ENCODE assay signal across 15 cellular contexts in the genomic region with DNA sequence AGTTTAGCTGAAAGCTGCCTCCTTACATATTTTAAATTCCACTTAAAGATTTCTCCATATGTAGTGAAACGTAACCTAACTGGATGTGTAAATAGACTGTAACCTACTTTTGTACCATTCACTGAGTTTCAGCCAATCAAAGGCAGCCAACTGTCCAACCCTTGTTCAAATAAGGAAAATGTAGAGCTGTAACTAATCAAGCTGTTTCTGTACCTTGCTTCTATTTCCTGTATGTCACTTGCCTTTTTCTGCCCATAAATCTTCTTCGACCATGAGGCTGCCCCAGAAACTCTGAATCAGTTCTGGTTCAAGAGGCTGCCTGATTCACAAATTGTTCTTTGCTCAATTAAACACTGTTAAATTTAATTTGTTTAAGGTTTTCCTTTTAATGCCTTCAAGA. TPM values are rescaled to one million over a fixed set of nuclear protein-coding genes. Genes with fewer than 3 reads are reported as not detected.
DNase-seq lines count a peak whose midpoint lies in the region; ATAC-seq, FAIRE-seq and TF ChIP-seq lines count a peak whose summit lies in the region.
"Had no signal": no experiment of that assay in that cellular context is flagged by ENCODE, and none has a peak within 500 bp of the region (broad histone marks: within the 10 kb centered on the region; RNA-seq: fewer than 3 reads in every experiment).

No MANE protein-coding gene starts in this region.

- H3K4me1 ChIP-seq in K562 (replicated peaks in 1 of 2; ENCODE audit: control insufficient read depth in 2 of 2, insufficient read depth in 2 of 2, low read length in 2 of 2), result peaks cover 12 to 24% of the 10 kb centered on the region in 2 experiments; a peak in 4 of 5 replicates
- H3K4me1 ChIP-seq in mucosa of descending colon (ENCODE audit: low read depth), result peaks cover 5% of the 10 kb centered on the region
- H3K4me1 ChIP-seq in ovary (ENCODE audit: insufficient read depth), result peaks cover 4% of the 10 kb centered on the region

- H3K4me3 ChIP-seq in K562 (no peak overlapping the region), mucosa of descending colon (no peak overlapping the region), ovary (no peak overlapping the region)
- H3K4me3 ChIP-seq: coronary artery had no signal

- H3K27me3 ChIP-seq in K562 (ENCODE audit: control insufficient read depth in 2 of 2, insufficient read depth in 2 of 2, low read length in 2 of 2) (no peaks in the 10 kb centered on the region), ovary (no peaks in the 10 kb centered on the region)

- no peaks in the 10 kb centered on the region for H3K9me3 ChIP-seq in K562 (replicated peaks; ENCODE audit: control insufficient read depth, insufficient read depth, low read depth, low read length)
- H3K9me3 ChIP-seq in mucosa of descending colon, result no peaks in the 10 kb centered on the region
- no peaks in the 10 kb centered on the region for H3K9me3 ChIP-seq in ovary

- CTCF ChIA-PET in K562 (lab: Yijun Ruan, JAX; ENCODE audit: low intra/inter-chr PET ratio), result no interaction called here

- intact Hi-C loops in K562 (cut with micrococcal nuclease), result no loop called here
- intact Hi-C loops in mucosa of descending colon (cut with DNase I, micrococcal nuclease), result no loop called here
- intact Hi-C loops in ovary (cut with DNase I), result no loop called here

- TF ChIP-seq POLR2A in K562 (conservative IDR thresholded peaks at IDR 0.05), result no peak
- no peak for TF ChIP-seq POLR2A in ovary (IDR thresholded peaks at IDR 0.05)

- in situ Hi-C loops in K562 (cut with MboI), result no loop called here

- H3K79me2 ChIP-seq in K562 (ENCODE audit: control insufficient read depth, insufficient read depth, low read length), result no peaks in the 10 kb centered on the region

- H3K9ac ChIP-seq in K562 (ENCODE audit: insufficient read depth in 1 of 2, low read depth in 2 of 2, low read length in 2 of 2), result no peak overlapping the region

- peak; percentile 51 for FAIRE-seq in K562 (lab: Jason Lieb, UNC)

- peak overlapping the region; percentile 52 for H2AFZ ChIP-seq in K562 (ENCODE audit: low read depth, low read length)

- TF ChIP-seq RAD21 in K562 (CRISPR knock-in tag; conservative IDR thresholded peaks at IDR 0.05 in 1 of 2, IDR thresholded peaks at IDR 0.05 in 1 of 2), result no peak

- H3K27ac ChIP-seq in C4-2B (peak overlapping the region; percentile 25; the same call in 1 of the 2 replicates), K562 (ENCODE audit: extremely low read depth, low read depth, low read length) (no peak overlapping the region), ovary (no peak overlapping the region)
- H3K27ac ChIP-seq: coronary artery had no signal

- POLR2A ChIA-PET in K562 (lab: Yijun Ruan, JAX), result interaction anchor here (1.0 to 1.7 kb wide), 3 partner anchors 13 to 144 kb away, joined by 3 to 5 read pairs (median 3); a partner anchor contains a TSS

- H4K20me1 ChIP-seq in K562 (replicated peaks; ENCODE audit: control insufficient read depth, insufficient read depth, low read length), result no peaks in the 10 kb centered on the region

- H3K9me1 ChIP-seq in K562 (ENCODE audit: control insufficient read depth, insufficient read depth, low read length), result no peaks in the 10 kb centered on the region

- no peak overlapping the region for H3K4me2 ChIP-seq in K562 (ENCODE audit: insufficient read depth, low read length)

- H3K36me3 ChIP-seq in K562 (ENCODE audit: control insufficient read depth, insufficient read depth, low read length) (no peaks in the 10 kb centered on the region), mucosa of descending colon (ENCODE audit: low read depth) (no peaks in the 10 kb centered on the region), ovary (no peaks in the 10 kb centered on the region)

- peak; percentile 53 for DNase-seq in M059J (ENCODE audit: low read depth)
- no peak for DNase-seq in K562 (ENCODE audit: extremely low read depth in 1 of 4, low spot score in 3 of 4)
- DNase-seq in mucosa of descending colon, result peak in 1 of 3 donors; percentile 68
- no peak for DNase-seq in ovary
- no peak for DNase-seq in medulla oblongata (ENCODE audit: extremely low spot score)
- no peak for DNase-seq in H4 (ENCODE audit: low spot score)
- no peak for DNase-seq in effector CD8-positive, alpha-beta T cell (lab: John Stamatoyannopoulos, UW)
- DNase-seq: amniotic stem cell, midbrain had no signal

- ATAC-seq in K562, result peak; percentile 45
- peak; percentile 94 for ATAC-seq in mucosa of descending colon
- ATAC-seq: Panc1 had no signal

- no peak for TF ChIP-seq CTCF in C4-2B (conservative IDR thresholded peaks at IDR 0.05)
- no peak for TF ChIP-seq CTCF in K562 (IDR thresholded peaks at IDR 0.05 in 2 of 3, conservative IDR thresholded peaks at IDR 0.05 in 1 of 3; ENCODE audit: insufficient read depth in 2 of 3, low read depth in 1 of 3, low read length in 3 of 3)
- no peak for TF ChIP-seq CTCF in mucosa of descending colon (IDR thresholded peaks at IDR 0.05)
- no peak for TF ChIP-seq CTCF in ovary (IDR thresholded peaks at IDR 0.05)

- no TSS peak for BruUV-seq in K562 (replicated peaks; lab: Mats Ljungman, UMichigan)

- no peak for TF ChIP-seq EP300 in K562 (IDR thresholded peaks at IDR 0.05; ENCODE audit: low read length)
- no peak for TF ChIP-seq EP300 in ovary (IDR thresholded peaks at IDR 0.05)

- WGBS in K562 (ENCODE audit: insufficient coverage, low coverage, missing lambda C conversion rate), result 39% methylated on average over 2 of the region's 2 CpGs
- WGBS in ovary, 3 donors, result 85 to 91% (median 89%) methylated on average over 2 of the region's 2 CpGs

TF ChIP-seq in K562, 482 proteins besides CTCF, POLR2A, EP300 and RAD21 (continues in another document):
- TF ChIP-seq, protein P1, sequence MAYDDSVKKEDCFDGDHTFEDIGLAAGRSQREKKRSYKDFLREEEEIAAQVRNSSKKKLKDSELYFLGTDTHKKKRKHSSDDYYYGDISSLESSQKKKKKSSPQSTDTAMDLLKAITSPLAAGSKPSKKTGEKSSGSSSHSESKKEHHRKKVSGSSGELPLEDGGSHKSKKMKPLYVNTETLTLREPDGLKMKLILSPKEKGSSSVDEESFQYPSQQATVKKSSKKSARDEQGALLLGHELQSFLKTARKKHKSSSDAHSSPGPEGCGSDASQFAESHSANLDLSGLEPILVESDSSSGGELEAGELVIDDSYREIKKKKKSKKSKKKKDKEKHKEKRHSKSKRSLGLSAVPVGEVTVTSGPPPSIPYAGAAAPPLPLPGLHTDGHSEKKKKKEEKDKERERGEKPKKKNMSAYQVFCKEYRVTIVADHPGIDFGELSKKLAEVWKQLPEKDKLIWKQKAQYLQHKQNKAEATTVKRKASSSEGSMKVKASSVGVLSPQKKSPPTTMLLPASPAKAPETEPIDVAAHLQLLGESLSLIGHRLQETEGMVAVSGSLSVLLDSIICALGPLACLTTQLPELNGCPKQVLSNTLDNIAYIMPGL (CRISPR knock-in tag; IDR thresholded peaks at IDR 0.05), result no peak

RNA-seq across cellular contexts. Expression of a gene that starts 6.3 kb away (rescaled TPM):
- total RNA-seq in M059J (2014; rRNA removed; shearing (Covaris generic)), result 3.0 and 4.0 TPM in 2 replicates
- 10.1 and 17.6 TPM in 2 replicates for total RNA-seq in K562 (2011; cell fraction: chromatin; rRNA removed; ENCODE audit: low replicate concordance)
- total RNA-seq in K562 (2011; cell fraction: nucleolus; rRNA removed), result 12.9 and 14.5 TPM in 2 replicates
- 24.6 and 30.7 TPM in 2 replicates for total RNA-seq in K562 (2011; cell fraction: nucleoplasm; rRNA removed)
- total RNA-seq in K562 (2014; rRNA removed), result 5.3 and 6.0 TPM in 2 replicates
- 3.5 and 4.0 TPM in 2 replicates for total RNA-seq in K562 (2014; rRNA removed; fragmentation: Illumina TruSeq; extraction: Trizol)
- 3.4 and 4.5 TPM in 2 replicates for total RNA-seq in K562 (2015; rRNA removed; fragmentation: Illumina TruSeq; extraction: Trizol)
- 19.6 and 21.6 TPM in 2 replicates for total RNA-seq in K562 (2021)
- polyA plus RNA-seq in K562 (2011; rRNA removed), result 19.3 and 42.6 TPM in 2 replicates
- polyA plus RNA-seq in K562 (2011; cell fraction: cytosol; rRNA removed), result 26.8 and 32.0 TPM in 2 replicates
- 17.7 and 21.6 TPM in 2 replicates for polyA plus RNA-seq in K562 (2011; cell fraction: nucleus; rRNA removed)
- 16.4 and 25.4 TPM in 2 replicates for polyA plus RNA-seq in K562 (2012)
- 30.1 and 33.0 TPM in 2 replicates for polyA plus RNA-seq in K562 (2014; fragmentation: Illumina TruSeq; extraction: Trizol)
- polyA plus RNA-seq in K562 (2014; fragmentation: Nextera tagmentation; extraction: Ambion mirVana), result 1 to 10 TPM; 2.0 to 2.3 TPM
- polyA plus RNA-seq in K562 (2014; rRNA removed), result 10.1 and 10.6 TPM in 2 replicates
- 10.9 and 16.5 TPM in 2 replicates for polyA minus RNA-seq in K562 (2011; rRNA and poly(A)+ RNA removed)
- 22.9 and 23.3 TPM in 2 replicates for polyA minus RNA-seq in K562 (2011; cell fraction: cytosol; rRNA and poly(A)+ RNA removed)
- polyA minus RNA-seq in K562 (2011; cell fraction: nucleus; rRNA and poly(A)+ RNA removed), result 4.4 and 9.4 TPM in 2 replicates
- total RNA-seq in mucosa of descending colon, result 10 to 100 TPM; 16.0 to 26.4 (median 22.0) TPM
- total RNA-seq in ovary, result 100 to 1,000 TPM in 3 of 7 donors, 10 to 100 TPM in 4; 51.1 to 161 (median 95.4) TPM
- 100 to 1,000 TPM in 1 of 2 donors, 10 to 100 TPM in 1; 45.9 to 104 TPM for polyA plus RNA-seq in ovary
- 5.2 and 5.6 TPM in 2 replicates for total RNA-seq in H4 (2014; rRNA removed; shearing (Covaris generic))

RNA-seq across cellular contexts. Expression of a gene that starts 58.1 kb away (rescaled TPM):
- not detected in 2 replicates for total RNA-seq in M059J (2014; rRNA removed; shearing (Covaris generic))
- total RNA-seq in K562 (2011; cell fraction: chromatin; rRNA removed; ENCODE audit: low replicate concordance), result not detected in 2 replicates
- not detected in 2 replicates for total RNA-seq in K562 (2011; cell fraction: nucleolus; rRNA removed)
- not detected in 2 replicates for total RNA-seq in K562 (2011; cell fraction: nucleoplasm; rRNA removed)
- total RNA-seq in K562 (2014; rRNA removed) (0.09 TPM in 1 of 2 replicates, not detected in the other), K562 (2014; rRNA removed; fragmentation: Illumina TruSeq; extraction: Trizol) (not detected in 2 replicates), K562 (2015; rRNA removed; fragmentation: Illumina TruSeq; extraction: Trizol) (not detected in 2 replicates), K562 (2021) (0.13 and 0.16 TPM in 2 replicates), mucosa of descending colon (not detected), ovary (not detected)
- polyA plus RNA-seq in K562 (2011; rRNA removed) (0.09 TPM in 1 of 2 replicates, not detected in the other), K562 (2014; fragmentation: Illumina TruSeq; extraction: Trizol) (not detected in 2 replicates), K562 (2014; fragmentation: Nextera tagmentation; extraction: Ambion mirVana) (not detected), K562 (2014; rRNA removed) (0.12 and 0.15 TPM in 2 replicates), ovary (under 1 TPM in 1 of 2 donors, not detected in 1; 0.04 TPM)
- polyA plus RNA-seq in K562 (2011; cell fraction: cytosol; rRNA removed), result 0.09 and 0.12 TPM in 2 replicates
- not detected in 2 replicates for polyA plus RNA-seq in K562 (2011; cell fraction: nucleus; rRNA removed)
- 0.18 TPM in 1 of 2 replicates, not detected in the other for polyA plus RNA-seq in K562 (2012)
- not detected in 2 replicates for polyA minus RNA-seq in K562 (2011; rRNA and poly(A)+ RNA removed)
- not detected in 2 replicates for polyA minus RNA-seq in K562 (2011; cell fraction: cytosol; rRNA and poly(A)+ RNA removed)
- polyA minus RNA-seq in K562 (2011; cell fraction: nucleus; rRNA and poly(A)+ RNA removed), result not detected in 2 replicates
- total RNA-seq in H4 (2014; rRNA removed; shearing (Covaris generic)), result not detected in 2 replicates
- total RNA-seq: fibroblast of lung, NCI-H460, progenitor cell of endocrine pancreas had no signal
- polyA plus RNA-seq: fibroblast of lung had no signal
